ENCODE assay signal across 9 cellular contexts in the genomic region with DNA sequence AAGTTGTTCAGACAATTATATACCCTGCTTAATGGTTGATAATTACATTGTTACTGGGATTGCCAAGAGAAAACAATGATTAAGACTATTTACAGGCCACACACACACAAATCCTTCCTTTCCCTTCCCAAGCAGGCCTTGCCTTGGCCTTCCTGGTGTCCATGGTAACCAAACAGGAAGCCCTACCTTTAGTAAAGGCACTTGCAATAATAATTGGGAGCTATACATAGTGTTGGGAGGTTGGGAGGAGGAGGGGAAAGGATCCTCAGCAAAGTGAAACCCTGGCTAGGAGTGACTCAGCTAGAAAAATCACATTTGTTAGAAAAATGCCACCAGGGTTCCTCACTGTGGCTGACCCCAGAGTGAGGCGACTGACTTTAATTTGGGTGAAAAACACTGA.
DNase-seq lines count a peak whose midpoint lies in the region; ATAC-seq and TF ChIP-seq lines count a peak whose summit lies in the region.
"Had no signal": no experiment of that assay in that cellular context is flagged by ENCODE, and none has a peak within 500 bp of the region (broad histone marks: within the 10 kb centered on the region; RNA-seq: fewer than 3 reads in every experiment).

No MANE protein-coding gene starts in this region.

- H3K36me3 Mint-ChIP-seq in MCF 10A (ENCODE audit: insufficient read depth, unreplicated experiment) (no peaks in the 10 kb centered on the region), mesothelial cell of epicardium (no peaks in the 10 kb centered on the region), immature natural killer cell (no peaks in the 10 kb centered on the region)

- H3K9me3 Mint-ChIP-seq in MCF 10A (ENCODE audit: unreplicated experiment) = no peaks in the 10 kb centered on the region
- no peaks in the 10 kb centered on the region for H3K9me3 Mint-ChIP-seq in mesothelial cell of epicardium
- no peaks in the 10 kb centered on the region for H3K9me3 Mint-ChIP-seq in immature natural killer cell

- intact Hi-C loops in MCF 10A (cut with micrococcal nuclease) = no loop called here

- no peak for ATAC-seq in HG03095 (IDR thresholded peaks at IDR 0.05; ENCODE audit: unreplicated experiment)

- H3K4me1 Mint-ChIP-seq in MCF 10A (ENCODE audit: insufficient read depth, unreplicated experiment) (no peaks in the 10 kb centered on the region), mesothelial cell of epicardium (peaks cover 32% of the 10 kb centered on the region), immature natural killer cell (no peaks in the 10 kb centered on the region)

- CTCF ChIA-PET in MCF 10A (lab: Yijun Ruan, JAX) = interaction anchor here (1.4 to 1.9 kb wide), 2 partner anchors 61 to 148 kb away, joined by 4 to 5 read pairs; no protein-coding TSS in a partner anchor

- no peak overlapping the region for H3K4me3 Mint-ChIP-seq in MCF 10A (ENCODE audit: unreplicated experiment)
- H3K4me3 Mint-ChIP-seq in mesothelial cell of epicardium = no peak overlapping the region
- no peak overlapping the region for H3K4me3 Mint-ChIP-seq in immature natural killer cell

- no peak overlapping the region for H3K27ac ChIP-seq in substantia nigra (ENCODE audit: low read depth, low read length, poor library complexity, severe bottlenecking)
- H3K27ac ChIP-seq: neutrophil had no signal

- H3K27me3 Mint-ChIP-seq in MCF 10A (ENCODE audit: insufficient read depth, unreplicated experiment) = peaks cover 12% of the 10 kb centered on the region
- peaks cover 5% of the 10 kb centered on the region for H3K27me3 Mint-ChIP-seq in mesothelial cell of epicardium (ENCODE audit: low read depth)
- H3K27me3 Mint-ChIP-seq in immature natural killer cell (ENCODE audit: low read depth in 3 of 3) = peaks cover 0 to 21% (median 3%) of the 10 kb centered on the region in 3 donors

- no TSS peak for BruUV-seq in MCF 10A (replicated peaks; lab: Mats Ljungman, UMichigan)

- in situ Hi-C loops in Caki2 (cut with HindIII; ENCODE audit: low pct_unique_long_range_greater_than_20kb, low sequenced_read_pairs) = no loop called here

- H3K27ac Mint-ChIP-seq in MCF 10A (ENCODE audit: low read depth, unreplicated experiment) (no peak overlapping the region), mesothelial cell of epicardium (peak overlapping the region; percentile 75), immature natural killer cell (no peak overlapping the region)

- POLR2A ChIA-PET in MCF 10A (lab: Yijun Ruan, JAX) = interaction anchor here (0.7 kb wide), 1 partner anchor 87 kb away, joined by 3 read pairs; no protein-coding TSS in a partner anchor

- peak; percentile 65 for DNase-seq in Caki2 (ENCODE audit: low read depth)
- peak; percentile 76 for DNase-seq in NCI-H1436 (lab: John Stamatoyannopoulos, UW)
- peak; percentile 62 for DNase-seq in MCF 10A (ENCODE audit: unreplicated experiment)
- DNase-seq in mesothelial cell of epicardium (ENCODE audit: low spot score in 2 of 2, unreplicated experiment in 2 of 2) = no peak
- DNase-seq in substantia nigra (lab: John Stamatoyannopoulos, UW) = no peak
- DNase-seq in immature natural killer cell = no peak
- no peak for DNase-seq in NCI-H1930 (lab: John Stamatoyannopoulos, UW)

- TF ChIP-seq CTCF in MCF 10A (IDR thresholded peaks at IDR 0.05; ENCODE audit: unreplicated experiment) = no peak
- TF ChIP-seq CTCF in mesothelial cell of epicardium (IDR thresholded peaks at IDR 0.05; ENCODE audit: unreplicated experiment) = no peak

Comparison
In these comparisons a context has a peak if more than half of its experiments do, and no peak if none do; other contexts are left out.
1. DNase-seq: peak in Caki2 (single experiment), NCI-H1436 (single experiment) and MCF 10A (single experiment); none in mesothelial cell of epicardium (0 of 2), substantia nigra (0 of 49), immature natural killer cell (0 of 3) and NCI-H1930 (0 of 2).